In genomic region chr1:85568660-85569059, GRCh38 we compare ENCODE assay signal across 18 cellular contexts. TPM values are rescaled to one million over a fixed set of nuclear protein-coding genes. Genes with fewer than 3 reads are reported as not detected.
DNase-seq lines count a peak whose midpoint lies in the region; ATAC-seq and TF ChIP-seq lines count a peak whose summit lies in the region.
"Had no signal": no experiment of that assay in that cellular context is flagged by ENCODE, and none has a peak within 500 bp of the region (broad histone marks: within the 10 kb centered on the region; RNA-seq: fewer than 3 reads in every experiment).

No MANE protein-coding gene starts in this region.

- H3K4me3 ChIP-seq in fibroblast of the aortic adventitia (ENCODE audit: low read depth, low read length) (no peak overlapping the region), skeletal muscle tissue (ENCODE audit: low read length in 3 of 3) (no peak overlapping the region)
- H3K4me3 ChIP-seq: BLaER1, body of pancreas had no signal

- ATAC-seq in SK-N-SH treated with all-trans-retinoic acid at 6 μM for 48 hours (peak; percentile 37), HG02678 (IDR thresholded peaks at IDR 0.05; ENCODE audit: unreplicated experiment) (no peak), GM18511 (IDR thresholded peaks at IDR 0.05; ENCODE audit: unreplicated experiment) (no peak)
- ATAC-seq: body of pancreas had no signal

- peak overlapping the region; percentile 52 for H3K27ac ChIP-seq in skeletal muscle tissue (ENCODE audit: low read depth, low read length)
- H3K27ac ChIP-seq: BLaER1, body of pancreas, parathyroid adenoma had no signal

- no peaks in the 10 kb centered on the region for H3K27me3 ChIP-seq in skeletal muscle tissue (ENCODE audit: control insufficient read depth in 3 of 3, insufficient read depth in 3 of 3, low read length in 3 of 3)
- H3K27me3 ChIP-seq: BLaER1, body of pancreas had no signal

- H3K4me1 ChIP-seq in skeletal muscle tissue (ENCODE audit: control insufficient read depth in 3 of 3, insufficient read depth in 3 of 3, low read length in 3 of 3), result peaks cover 0 to 5% (median 0%) of the 10 kb centered on the region in 3 donors
- H3K4me1 ChIP-seq: BLaER1, body of pancreas, parathyroid adenoma had no signal

- peak; percentile 27 for DNase-seq in ELR (ENCODE audit: low read depth)
- DNase-seq in fibroblast of the aortic adventitia (ENCODE audit: low read depth), result no peak
- DNase-seq in RPMI8226, result no peak
- DNase-seq: activated CD4-positive, alpha-beta T cell treated with anti-CD3 and anti-CD28 coated beads, Interleukin-2, amount 10 ng/mL, durations not matched to agents 24 days and 14 days; activated naive CD4-positive, alpha-beta T cell treated with anti-CD3 and anti-CD28 coated beads for 36 hours; body of pancreas; left cardiac atrium; MV-4-11; NCI-H2081; NCI-H526 treated with DMSO at 0.1 percent for 48 hours; stimulated activated CD4-positive, alpha-beta T cell treated with anti-CD3 and anti-CD28 coated beads, Interleukin-15, amount 100 ng/mL, for 24 hours; stimulated activated naive CD4-positive, alpha-beta T cell treated with Interleukin-2 at 50 U/mL for 16 hours had no signal

- H3K9ac ChIP-seq in skeletal muscle tissue (ENCODE audit: low read depth in 1 of 3, low read length in 3 of 3), result no peak overlapping the region
- H3K9ac ChIP-seq: BLaER1, parathyroid adenoma had no signal

- no peaks in the 10 kb centered on the region for H3K9me3 ChIP-seq in skeletal muscle tissue (ENCODE audit: control insufficient read depth in 3 of 3, low read length in 3 of 3)
- H3K9me3 ChIP-seq: body of pancreas had no signal

- peak; percentile 5 for TF ChIP-seq CTCF in fibroblast of the aortic adventitia (IDR thresholded peaks at IDR 0.05; ENCODE audit: insufficient read depth, low read length)

- no peaks in the 10 kb centered on the region for H3K36me3 ChIP-seq in skeletal muscle tissue (ENCODE audit: control insufficient read depth in 3 of 3, insufficient read depth in 3 of 3, low read length in 3 of 3)
- H3K36me3 ChIP-seq: BLaER1 had no signal

TF ChIP-seq in SK-N-SH treated with all-trans-retinoic acid at 6 μM for 48 hours, 23 proteins besides CTCF, POLR2A, EP300 and RAD21:
- TF ChIP-seq GLIS3 (CRISPR knock-in tag; IDR thresholded peaks at IDR 0.05) (no peak), ESRRG (CRISPR knock-in tag; IDR thresholded peaks at IDR 0.05) (no peak), CREB5 (CRISPR knock-in tag; IDR thresholded peaks at IDR 0.05; ENCODE audit: low read depth) (no peak), OSR1 (CRISPR knock-in tag; IDR thresholded peaks at IDR 0.05) (no peak), SNAI2 (CRISPR knock-in tag; IDR thresholded peaks at IDR 0.05) (no peak), TOX (CRISPR knock-in tag; IDR thresholded peaks at IDR 0.05; ENCODE audit: borderline replicate concordance) (no peak), PATZ1 (CRISPR knock-in tag; IDR thresholded peaks at IDR 0.05; ENCODE audit: borderline replicate concordance) (no peak), ZNF70 (CRISPR knock-in tag; IDR thresholded peaks at IDR 0.05) (no peak), ISL1 (CRISPR knock-in tag; IDR thresholded peaks at IDR 0.05) (no peak), PPARA (CRISPR knock-in tag; IDR thresholded peaks at IDR 0.05; ENCODE audit: borderline replicate concordance) (no peak), CSRNP3 (CRISPR knock-in tag; IDR thresholded peaks at IDR 0.05) (no peak), BACH2 (CRISPR knock-in tag; IDR thresholded peaks at IDR 0.05; ENCODE audit: borderline replicate concordance) (no peak), ZNF565 (CRISPR knock-in tag; conservative IDR thresholded peaks at IDR 0.05; ENCODE audit: low read depth) (no peak), CSDC2 (CRISPR knock-in tag; IDR thresholded peaks at IDR 0.05) (no peak), TSHZ2 (CRISPR knock-in tag; IDR thresholded peaks at IDR 0.05) (no peak), ARNTL (CRISPR knock-in tag; IDR thresholded peaks at IDR 0.05; ENCODE audit: borderline replicate concordance, low read depth) (no peak), RARB (CRISPR knock-in tag; IDR thresholded peaks at IDR 0.05) (no peak), ZFP3 (CRISPR knock-in tag; IDR thresholded peaks at IDR 0.05) (no peak), ZC3H10 (CRISPR knock-in tag; IDR thresholded peaks at IDR 0.05) (no peak), ZFP30 (CRISPR knock-in tag; IDR thresholded peaks at IDR 0.05) (no peak)

RNA-seq across cellular contexts. Expression of gene CCN1, which starts 11.9 kb away (rescaled TPM):
- total RNA-seq in fibroblast of the aortic adventitia (ENCODE audit: low replicate concordance) (28.0 and 29.6 TPM in 2 replicates), skeletal muscle tissue (34.4 TPM)
- total RNA-seq: activated naive CD4-positive, alpha-beta T cell treated with anti-CD3 and anti-CD28 coated beads for 36 hours had no signal
